ENCODE assay signal across 27 cellular contexts in genomic region chr19:31913103-31913710, GRCh38.
"Had no signal": no experiment of that assay in that cellular context is flagged by ENCODE, and none has a peak within 500 bp of the region (broad histone marks: within the 10 kb centered on the region; RNA-seq: fewer than 3 reads in every experiment).

No MANE protein-coding gene starts in this region.

- H3K4me3 Mint-ChIP-seq: activated B cell treated with CpG ODN at 0.5 μM for 24 hours; activated CD4-positive, alpha-beta memory T cell treated with anti-CD3 and anti-CD28 coated beads, Interleukin-2, amount 10 ng/mL, durations not matched to agents 7 days and 5 days; activated naive CD4-positive, alpha-beta T cell treated with anti-CD3 and anti-CD28 coated beads, Interleukin-2, amount 10 ng/mL, durations not matched to agents 7 days and 5 days; activated naive CD8-positive, alpha-beta T cell treated with anti-CD3 and anti-CD28 coated beads for 36 hours; activated T-cell treated with anti-CD3 and anti-CD28 coated beads, Interleukin-2, amount 50 U/mL, for 72 hours; T-helper 17 cell had no signal

- DNase-seq: activated B cell treated with CpG ODN at 0.5 μM for 24 hours; activated CD4-positive, alpha-beta memory T cell treated with anti-CD3 and anti-CD28 coated beads, Interleukin-2, amount 10 ng/mL, durations not matched to agents 7 days and 5 days; activated CD4-positive, alpha-beta T cell treated with anti-CD3 and anti-CD28 coated beads for 1 hour; activated CD4-positive, alpha-beta T cell treated with anti-CD3 and anti-CD28 coated beads, Interleukin-2, amount 50 U/mL, for 1 hour; activated CD8-positive, alpha-beta memory T cell treated with anti-CD3 and anti-CD28 coated beads, Interleukin-2, amount 50 U/mL, for 4 hours; activated gamma-delta T cell treated with Interleukin-2 at 50 U/mL for 16 hours; activated naive CD4-positive, alpha-beta T cell treated with anti-CD3 and anti-CD28 coated beads, Interleukin-2, amount 10 ng/mL, durations not matched to agents 7 days and 5 days; activated naive CD8-positive, alpha-beta T cell treated with anti-CD3 and anti-CD28 coated beads for 36 hours; activated T-cell treated with anti-CD3 and anti-CD28 coated beads, Interleukin-2, amount 50 U/mL, for 72 hours; brain microvascular endothelial cell; KG1; MV-4-11; NCI-H1105; NCI-H1436 treated with DMSO at 0.1 percent for 48 hours; NCI-H187; NCI-H2081; NCI-H2171 treated with DMSO at 0.1 percent for 48 hours; NCI-H226; NCI-H774; NK-92 treated with Interleukin-12 subunit alpha and Interleukin-12 subunit beta, amount 100 ng/mL, for 24 hours; Peyer's patch; Right ventricle myocardium superior; T-helper 17 cell; T1000 had no signal

- H3K4me1 ChIP-seq: Peyer's patch had no signal

- H3K9me3 ChIP-seq: Peyer's patch had no signal

- H3K27me3 ChIP-seq: brain microvascular endothelial cell, cardiac muscle cell, Peyer's patch had no signal

- H3K27ac Mint-ChIP-seq: activated B cell treated with CpG ODN at 0.5 μM for 24 hours; activated CD4-positive, alpha-beta memory T cell treated with anti-CD3 and anti-CD28 coated beads, Interleukin-2, amount 10 ng/mL, durations not matched to agents 7 days and 5 days; activated naive CD4-positive, alpha-beta T cell treated with anti-CD3 and anti-CD28 coated beads, Interleukin-2, amount 10 ng/mL, durations not matched to agents 7 days and 5 days; activated naive CD8-positive, alpha-beta T cell treated with anti-CD3 and anti-CD28 coated beads for 36 hours; activated T-cell treated with anti-CD3 and anti-CD28 coated beads, Interleukin-2, amount 50 U/mL, for 72 hours; activated T-helper 2 cell treated with anti-CD3 and anti-CD28 coated beads, Interferon-gamma antibody, Interleukin-2, Interleukin-4, amounts not matched to agents 10 μg/mL and 5 μg/mL and 100 μg/mL, durations not matched to agents 14 hours and 24 hours and 36 hours; T-helper 17 cell had no signal

- H3K4me3 ChIP-seq: cardiac muscle cell, Peyer's patch had no signal

- H3K27ac ChIP-seq: brain microvascular endothelial cell, cardiac muscle cell, Peyer's patch, RWPE1 had no signal

- H3K36me3 Mint-ChIP-seq: activated naive CD4-positive, alpha-beta T cell treated with anti-CD3 and anti-CD28 coated beads, Interleukin-2, amount 10 ng/mL, durations not matched to agents 7 days and 5 days; activated naive CD8-positive, alpha-beta T cell treated with anti-CD3 and anti-CD28 coated beads for 36 hours had no signal

- H3K36me3 ChIP-seq: brain microvascular endothelial cell, cardiac muscle cell, Peyer's patch had no signal

- H3K9me3 Mint-ChIP-seq: activated CD4-positive, alpha-beta memory T cell treated with anti-CD3 and anti-CD28 coated beads, Interleukin-2, amount 10 ng/mL, durations not matched to agents 7 days and 5 days; activated naive CD4-positive, alpha-beta T cell treated with anti-CD3 and anti-CD28 coated beads, Interleukin-2, amount 10 ng/mL, durations not matched to agents 7 days and 5 days; activated naive CD8-positive, alpha-beta T cell treated with anti-CD3 and anti-CD28 coated beads for 36 hours had no signal

- ATAC-seq: activated T-cell treated with anti-CD3 and anti-CD28 coated beads, Interleukin-2, amount 50 U/mL, for 72 hours; T-helper 17 cell had no signal

- H3K4me1 Mint-ChIP-seq: activated B cell treated with CpG ODN at 0.5 μM for 24 hours; activated CD4-positive, alpha-beta memory T cell treated with anti-CD3 and anti-CD28 coated beads, Interleukin-2, amount 10 ng/mL, durations not matched to agents 7 days and 5 days; activated naive CD4-positive, alpha-beta T cell treated with anti-CD3 and anti-CD28 coated beads, Interleukin-2, amount 10 ng/mL, durations not matched to agents 7 days and 5 days; activated naive CD8-positive, alpha-beta T cell treated with anti-CD3 and anti-CD28 coated beads for 36 hours; T-helper 17 cell had no signal

- H3K27me3 Mint-ChIP-seq: activated B cell treated with CpG ODN at 0.5 μM for 24 hours; activated CD4-positive, alpha-beta memory T cell treated with anti-CD3 and anti-CD28 coated beads, Interleukin-2, amount 10 ng/mL, durations not matched to agents 7 days and 5 days; activated naive CD4-positive, alpha-beta T cell treated with anti-CD3 and anti-CD28 coated beads, Interleukin-2, amount 10 ng/mL, durations not matched to agents 7 days and 5 days; activated naive CD8-positive, alpha-beta T cell treated with anti-CD3 and anti-CD28 coated beads for 36 hours; T-helper 17 cell had no signal
